ENCODE assay signal across 29 cellular contexts in the genomic region with DNA sequence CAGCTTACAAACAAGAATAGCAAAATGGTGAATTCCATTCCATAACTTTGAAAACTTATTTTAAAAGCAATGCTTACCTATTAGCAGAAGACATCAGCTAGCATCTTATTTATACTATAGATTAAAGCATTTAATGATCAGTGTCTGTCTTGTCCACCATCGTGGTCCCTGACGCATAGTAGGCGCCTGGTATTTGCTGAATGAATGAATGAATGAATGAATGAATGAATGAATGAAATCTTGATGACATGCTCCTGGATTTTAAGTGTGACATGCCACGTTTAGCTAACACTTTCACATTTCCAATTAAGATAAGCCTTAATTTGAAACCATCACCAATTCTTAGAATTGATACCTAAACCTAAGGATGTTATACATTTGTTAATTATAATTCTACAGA.
"Had no signal": no experiment of that assay in that cellular context is flagged by ENCODE, and none has a peak within 500 bp of the region (broad histone marks: within the 10 kb centered on the region; RNA-seq: fewer than 3 reads in every experiment).

No MANE protein-coding gene starts in this region.

- H3K4me2 ChIP-seq: smooth muscle cell had no signal

- H3K27me3 ChIP-seq: ovary, spleen, suprapubic skin, testis, tibial artery, transverse colon, upper lobe of right lung, uterus had no signal

- H3K4me3 ChIP-seq: ovary, psoas muscle, skin epidermis, smooth muscle cell, spleen, suprapubic skin, testis, tibial artery, transverse colon, upper lobe of right lung, uterus had no signal

- ATAC-seq: naive thymus-derived CD8-positive, alpha-beta T cell; natural killer cell treated with Interleukin-12 subunit alpha and Interleukin-12 subunit beta and Interleukin-15 and Interleukin-18, amount 100 ng/mL, for 72 hours; psoas muscle; right cardiac atrium; sciatic nerve; stimulated activated memory B cell treated with anti-CD40 and anti-IgM and Interleukin-4, amounts not matched to agents 10 μg/mL and 1 μg/mL and 100 μg/mL, for 72 hours; stimulated activated naive CD8-positive, alpha-beta T cell treated with anti-CD3 and anti-CD28 coated beads, Interleukin-15, amount 100 ng/mL, for 72 hours; stimulated activated naive CD8-positive, alpha-beta T cell treated with anti-CD3 and anti-CD28 coated beads, Interleukin-15, Interleukin-2, amounts not matched to agents 100 U/mL and 50 U/mL, for 24 hours; upper lobe of right lung had no signal

- H3K27ac ChIP-seq: ovary, parathyroid adenoma, psoas muscle, skin epidermis, spleen, suprapubic skin, testis, tibial artery, transverse colon, upper lobe of right lung, uterus had no signal

- H2AFZ ChIP-seq: parathyroid adenoma had no signal

- H3K9me3 ChIP-seq: ovary, psoas muscle, spleen, suprapubic skin, testis, tibial artery, transverse colon, upper lobe of right lung, uterus had no signal

- H3K4me1 ChIP-seq: parathyroid adenoma, psoas muscle, spleen, suprapubic skin, testis, tibial artery, transverse colon, upper lobe of right lung, uterus had no signal

- H3K9ac ChIP-seq: parathyroid adenoma had no signal

- H3K36me3 ChIP-seq: ovary, uterus had no signal

- DNase-seq: naive thymus-derived CD8-positive, alpha-beta T cell; nephron progenitor cell; occipital lobe; ovary; posterior cingulate gyrus; psoas muscle; right cardiac atrium; spleen; stimulated activated CD4-positive, alpha-beta T cell treated with anti-CD3 and anti-CD28 coated beads, Interleukin-12 subunit alpha, Interleukin-12 subunit beta, amount 100 ng/mL, for 4 hours; stimulated activated CD4-positive, alpha-beta T cell treated with anti-CD3 and anti-CD28 coated beads, Interleukin-1b, Interleukin-23, amount 100 ng/mL, for 48 hours; stimulated activated CD4-positive, alpha-beta T cell treated with anti-CD3 and anti-CD28 coated beads, Interleukin-4, amount 100 ng/mL, for 1 hour; stimulated activated CD4-positive, alpha-beta T cell treated with anti-CD3 and anti-CD28 coated beads, Interleukin-4, amount 100 ng/mL, for 4 hours; stimulated activated CD8-positive, alpha-beta memory T cell treated with anti-CD3 and anti-CD28 coated beads, Interleukin-4, amount 100 ng/mL, for 48 hours; stimulated activated naive CD4-positive, alpha-beta T cell; stimulated activated naive CD8-positive, alpha-beta T cell treated with anti-CD3 and anti-CD28 coated beads, Interleukin-15, amount 100 ng/mL, for 72 hours; stimulated activated naive CD8-positive, alpha-beta T cell treated with anti-CD3 and anti-CD28 coated beads, Interleukin-15, Interleukin-2, amounts not matched to agents 100 U/mL and 50 U/mL, for 24 hours; substantia nigra; testis; tibial artery; transverse colon; upper lobe of right lung; uterus had no signal
